In the genomic region with DNA sequence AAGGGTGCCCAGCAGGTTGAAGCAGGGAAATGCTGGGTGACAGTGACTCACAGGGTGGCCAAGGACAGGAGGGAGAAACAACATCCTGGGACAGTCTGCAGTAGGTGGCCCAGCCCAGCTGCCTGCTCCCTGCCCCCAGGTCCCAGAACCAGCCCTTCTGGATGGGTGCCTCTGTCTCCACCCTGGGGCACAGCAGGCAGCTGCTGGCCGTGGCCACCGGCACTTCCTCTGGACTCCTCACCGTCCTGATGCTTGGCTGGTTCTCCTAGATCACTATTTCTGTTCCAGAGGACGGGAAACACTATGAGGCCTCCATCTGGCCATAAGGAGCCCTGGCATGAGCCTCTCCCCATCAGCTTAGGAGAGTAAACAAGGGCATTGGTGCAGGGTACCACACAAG, we compare ENCODE assay signal across 12 cellular contexts.
A peak's percentile ranks its signal among the peaks of the same experiment; 100 is the strongest.
DNase-seq lines count a peak whose midpoint lies in the region; ATAC-seq and TF ChIP-seq lines count a peak whose summit lies in the region.
"Had no signal": no experiment of that assay in that cellular context is flagged by ENCODE, and none has a peak within 500 bp of the region (broad histone marks: within the 10 kb centered on the region; RNA-seq: fewer than 3 reads in every experiment).

No MANE protein-coding gene starts in this region.

- ATAC-seq in esophagus mucosa, result peak; percentile 89
- no peak for ATAC-seq in sciatic nerve
- ATAC-seq in GM21528 (IDR thresholded peaks at IDR 0.05; ENCODE audit: low FRiP score, unreplicated experiment), result no peak

- POLR2A ChIA-PET in PC-9 (lab: Charles Lee; ENCODE audit: unreplicated experiment), result interaction anchor here (0.6 to 0.7 kb wide), 2 partner anchors 195 to 655 kb away, joined by 4 read pairs; no protein-coding TSS in a partner anchor

- no peaks in the 10 kb centered on the region for H3K9me2 ChIP-seq in PC-9 (ENCODE audit: insufficient read depth)

- H3K36me3 ChIP-seq in PC-9 (ENCODE audit: low read depth), result no peaks in the 10 kb centered on the region

- no TSS peak for BruUV-seq in PC-9 (replicated peaks; lab: Mats Ljungman, UMichigan)

- no peaks in the 10 kb centered on the region for H3K9me3 ChIP-seq in PC-9 (ENCODE audit: insufficient read depth, low read depth)

- DNase-seq in DMS53 (lab: John Stamatoyannopoulos, UW), result peak; percentile 62
- peak; percentile 73 to 83 for DNase-seq in PC-9
- peak; percentile 23 for DNase-seq in sciatic nerve (ENCODE audit: low spot score)
- no peak for DNase-seq in anterior cingulate cortex (lab: John Stamatoyannopoulos, UW)
- DNase-seq in NCI-H187 treated with DMSO at 0.1 percent for 48 hours (lab: John Stamatoyannopoulos, UW), result no peak
- DNase-seq: H7, Kasumi-1, NCI-H1930, NCI-H2171, NCI-H69 had no signal

- H3K4me3 ChIP-seq in PC-9, result no peak overlapping the region

- 0 out of 2 replicates have a peak overlapping the region, but pooled peaks have one; percentile 8 for H3K27ac ChIP-seq in PC-9

- TF ChIP-seq CTCF in PC-9 (conservative IDR thresholded peaks at IDR 0.05), result no peak

- H3K4me2 ChIP-seq in PC-9, result peak overlapping the region; percentile 24

- CTCF ChIA-PET in PC-9 (lab: Charles Lee), result no interaction called here

- H3K79me2 ChIP-seq in PC-9 (ENCODE audit: low read depth), result no peaks in the 10 kb centered on the region

- H3K4me1 ChIP-seq in PC-9 (replicated peaks; ENCODE audit: insufficient read depth), result peaks cover 49% of the 10 kb centered on the region

- no peaks in the 10 kb centered on the region for H4K20me1 ChIP-seq in PC-9 (ENCODE audit: insufficient read depth)

- intact Hi-C loops in PC-9 (cut with micrococcal nuclease; ENCODE audit: unreplicated experiment), result loop anchor here (1.0 kb wide), 1 partner anchor 330 kb away; no protein-coding TSS in a partner anchor
- intact Hi-C loops in sciatic nerve (cut with DNase I), result no loop called here

- no peaks in the 10 kb centered on the region for H3K27me3 ChIP-seq in PC-9 (ENCODE audit: insufficient read depth, low read depth)

- peaks cover 17% of the 10 kb centered on the region for H3F3A ChIP-seq in PC-9 (ENCODE audit: insufficient read depth, low read depth)

- no peak overlapping the region for H2AFZ ChIP-seq in PC-9

Comparison
In these comparisons a context has a peak if more than half of its experiments do, and no peak if none do; other contexts are left out.
1. DNase-seq: peak in DMS53 (single experiment), PC-9 (2 of 2) and sciatic nerve (single experiment); none in anterior cingulate cortex (0 of 58) and NCI-H187 treated with DMSO at 0.1 percent for 48 hours (single experiment).